ENCODE assay signal across 1 cellular context in genomic region chr5:153988510-153988909, GRCh38.
TF ChIP-seq lines count a peak whose summit lies in the region.

No MANE protein-coding gene starts in this region.

TF ChIP-seq in K562, 482 proteins besides CTCF, POLR2A, EP300 and RAD21 (continued from another document and continues in another):
- TF ChIP-seq THRB (CRISPR knock-in tag; conservative IDR thresholded peaks at IDR 0.05) (no peak), ZNF778 (CRISPR knock-in tag; IDR thresholded peaks at IDR 0.05) (no peak), IRF9 (tag; IDR thresholded peaks at IDR 0.05) (no peak), ELF2 (CRISPR knock-in tag; IDR thresholded peaks at IDR 0.05) (no peak), HDAC6 (IDR thresholded peaks at IDR 0.05; ENCODE audit: low read depth, low read length) (no peak), RNF219 (CRISPR knock-in tag; IDR thresholded peaks at IDR 0.05) (no peak), DLX4 (CRISPR knock-in tag; IDR thresholded peaks at IDR 0.05) (no peak), WHSC1 (IDR thresholded peaks at IDR 0.05; ENCODE audit: low read length) (no peak), CCAR2 (IDR thresholded peaks at IDR 0.05; ENCODE audit: low read depth, low read length) (no peak), TCF3 (CRISPR knock-in tag; IDR thresholded peaks at IDR 0.05) (peak; percentile 51), ZNF431 (CRISPR knock-in tag; IDR thresholded peaks at IDR 0.05) (no peak), RAD51 (IDR thresholded peaks at IDR 0.05; ENCODE audit: borderline replicate concordance, low read depth) (no peak), XRCC5 (IDR thresholded peaks at IDR 0.05; ENCODE audit: low read depth, low read length) (no peak), SRSF9 (IDR thresholded peaks at IDR 0.05; ENCODE audit: borderline replicate concordance, low read depth, low read length) (no peak), ZNF274 (IDR thresholded peaks at IDR 0.05; ENCODE audit: borderline replicate concordance, low read depth, low read length) (no peak), ZNF282 (CRISPR knock-in tag; IDR thresholded peaks at IDR 0.05) (no peak), CREM (IDR thresholded peaks at IDR 0.05; ENCODE audit: low read depth) (peak; percentile 77), PKNOX1 (IDR thresholded peaks at IDR 0.05) (peak; percentile 34), ZNF644 (tag; IDR thresholded peaks at IDR 0.05; ENCODE audit: low read depth) (no peak), BMI1 (IDR thresholded peaks at IDR 0.05; ENCODE audit: low read length) (no peak), KLF1 (tag; IDR thresholded peaks at IDR 0.05) (no peak), TAF7 (tag; IDR thresholded peaks at IDR 0.05) (no peak), MXI1 (IDR thresholded peaks at IDR 0.05; ENCODE audit: low read depth, low read length) (no peak), BHLHE40 (IDR thresholded peaks at IDR 0.05; ENCODE audit: low read length) (no peak), MAZ (CRISPR knock-in tag; conservative IDR thresholded peaks at IDR 0.05 in 1 of 2, IDR thresholded peaks at IDR 0.05 in 1 of 2) (0 out of 4 replicates have a peak, but pooled peaks of 1 of the 2 experiments have one; percentile 27), EZH2 (IDR thresholded peaks at IDR 0.05; ENCODE audit: borderline replicate concordance, low read depth, low read length) (no peak), ETV5 (CRISPR knock-in tag; IDR thresholded peaks at IDR 0.05; ENCODE audit: low read depth) (no peak), ZNF124 (CRISPR knock-in tag; IDR thresholded peaks at IDR 0.05) (no peak), MCM2 (IDR thresholded peaks at IDR 0.05; ENCODE audit: low read depth) (no peak), U2AF1 (optimal IDR thresholded peaks at IDR 0.05; ENCODE audit: low read depth, low read length) (no peak), FOXA1 (IDR thresholded peaks at IDR 0.05; ENCODE audit: borderline replicate concordance) (no peak), CREB3L1 (IDR thresholded peaks at IDR 0.05; ENCODE audit: borderline replicate concordance, low read depth) (no peak), NR4A1 (CRISPR knock-in tag; IDR thresholded peaks at IDR 0.05) (0 out of 2 replicates have a peak, but pooled peaks have one; percentile 15), NR4A1 (tag; IDR thresholded peaks at IDR 0.05) (no peak), CBFA2T3 (IDR thresholded peaks at IDR 0.05) (peak; percentile 44; the same call in 1 of the 2 replicates), PPARD (CRISPR knock-in tag; IDR thresholded peaks at IDR 0.05) (no peak), FOXJ2 (tag; IDR thresholded peaks at IDR 0.05) (no peak), HMBOX1 (IDR thresholded peaks at IDR 0.05) (peak; percentile 82), ZNF589 (CRISPR knock-in tag; IDR thresholded peaks at IDR 0.05; ENCODE audit: low read depth) (no peak), KDM1A (IDR thresholded peaks at IDR 0.05) (no peak), SIX5 (IDR thresholded peaks at IDR 0.05; ENCODE audit: borderline replicate concordance in 1 of 2, insufficient read depth in 1 of 2, low read depth in 1 of 2, low read length in 2 of 2) (no peak), ZBTB17 (CRISPR knock-in tag; IDR thresholded peaks at IDR 0.05) (no peak), CLOCK (CRISPR knock-in tag; IDR thresholded peaks at IDR 0.05; ENCODE audit: borderline replicate concordance) (no peak), KLF6 (CRISPR knock-in tag; IDR thresholded peaks at IDR 0.05; ENCODE audit: borderline replicate concordance) (no peak), TCF7L2 (IDR thresholded peaks at IDR 0.05; ENCODE audit: low read depth, low read length) (no peak), ARID1B (IDR thresholded peaks at IDR 0.05) (peak; percentile 50), CTBP1 (IDR thresholded peaks at IDR 0.05; ENCODE audit: borderline replicate concordance) (no peak), KLF16 (IDR thresholded peaks at IDR 0.05) (no peak), IRF1 (CRISPR knock-in tag; IDR thresholded peaks at IDR 0.05; ENCODE audit: borderline replicate concordance) (no peak), RNF2 (IDR thresholded peaks at IDR 0.05) (no peak), CREB1 (IDR thresholded peaks at IDR 0.05) (peak; percentile 56; the same call in 1 of the 2 replicates), CREB1 (CRISPR knock-in tag; IDR thresholded peaks at IDR 0.05) (peak; percentile 31; the same call in 1 of the 2 replicates), HMG20A (CRISPR knock-in tag; conservative IDR thresholded peaks at IDR 0.05) (no peak), U2AF2 (optimal IDR thresholded peaks at IDR 0.05; ENCODE audit: low read depth, low read length) (no peak), CBX8 (IDR thresholded peaks at IDR 0.05; ENCODE audit: borderline replicate concordance, extremely low read depth, low read depth, low read length, poor library complexity, severe bottlenecking) (no peak), BDP1 (IDR thresholded peaks at IDR 0.05; ENCODE audit: insufficient read depth, insufficient read length) (no peak), SMARCE1 (IDR thresholded peaks at IDR 0.05) (no peak), ATF1 (CRISPR knock-in tag; IDR thresholded peaks at IDR 0.05) (no peak), ATF1 (tag; IDR thresholded peaks at IDR 0.05) (0 out of 2 replicates have a peak, but pooled peaks have one; percentile 19), HES1 (IDR thresholded peaks at IDR 0.05; ENCODE audit: low read depth) (no peak), ARHGAP35 (IDR thresholded peaks at IDR 0.05; ENCODE audit: partially characterized antibody) (no peak), RBM34 (IDR thresholded peaks at IDR 0.05; ENCODE audit: borderline replicate concordance, insufficient read depth, low read length) (no peak), ZNF780A (CRISPR knock-in tag; IDR thresholded peaks at IDR 0.05) (no peak), SREBF2 (CRISPR knock-in tag; IDR thresholded peaks at IDR 0.05) (no peak), VEZF1 (CRISPR knock-in tag; IDR thresholded peaks at IDR 0.05) (peak; percentile 71), TSC22D4 (tag; IDR thresholded peaks at IDR 0.05) (no peak), PHTF2 (CRISPR knock-in tag; IDR thresholded peaks at IDR 0.05) (no peak)
